In the genomic region with DNA sequence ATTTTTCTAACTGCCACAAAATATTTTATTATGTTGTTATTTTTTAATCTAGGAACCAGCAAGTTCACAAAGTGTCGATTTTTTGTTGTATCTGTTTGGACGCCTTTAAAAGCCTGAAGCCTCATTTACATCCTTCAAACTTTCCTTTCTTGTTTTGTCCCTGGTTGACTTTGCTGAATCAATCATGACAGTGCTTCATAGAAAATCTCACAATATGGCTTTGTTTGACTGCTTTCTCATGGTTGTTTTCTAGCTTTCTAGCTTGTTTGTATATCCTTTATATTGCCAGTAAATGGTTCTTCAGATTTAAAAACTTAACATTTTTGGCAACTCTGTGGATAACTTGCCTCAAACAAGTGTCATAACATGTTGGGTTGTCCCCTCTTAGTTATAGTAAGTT, we compare ENCODE assay signal across 25 cellular contexts.
"Had no signal": no experiment of that assay in that cellular context is flagged by ENCODE, and none has a peak within 500 bp of the region (broad histone marks: within the 10 kb centered on the region; RNA-seq: fewer than 3 reads in every experiment).

No MANE protein-coding gene starts in this region.

- H3K9me3 Mint-ChIP-seq: nephron progenitor cell had no signal

- FAIRE-seq: endothelial cell of umbilical vein, kidney, pancreas, small intestine had no signal

- H3K27ac ChIP-seq: colonic mucosa, esophagus squamous epithelium, gastrocnemius medialis, left lung, neutrophil, pancreas, right lobe of liver, suprapubic skin, vagina had no signal

- H3K4me3 ChIP-seq: colonic mucosa, esophagus squamous epithelium, gastrocnemius medialis, left lung, pancreas, right lobe of liver, suprapubic skin, vagina had no signal

- H3K36me3 Mint-ChIP-seq: naive thymus-derived CD8-positive, alpha-beta T cell; stimulated activated naive B cell treated with anti-CD40 and anti-IgM and Interleukin-4, amounts not matched to agents 10 μg/mL and 1 μg/mL and 100 μg/mL, for 72 hours had no signal

- DNase-seq: colonic mucosa; effector memory CD4-positive, alpha-beta T cell; erythroblast; esophagus squamous epithelium; gastrocnemius medialis; kidney; left lung; mesendoderm; naive thymus-derived CD8-positive, alpha-beta T cell; nephron progenitor cell; pancreas; right lobe of liver; small intestine; stimulated activated CD4-positive, alpha-beta T cell treated with anti-CD3 and anti-CD28 coated beads, Interleukin-15, amount 100 ng/mL, for 24 hours; stimulated activated CD4-positive, alpha-beta T cell treated with anti-CD3 and anti-CD28 coated beads, Interleukin-2, amount 100 ng/mL, for 48 hours; stimulated activated naive B cell treated with anti-CD40 and anti-IgM and Interleukin-4, amounts not matched to agents 10 μg/mL and 1 μg/mL and 100 μg/mL, for 72 hours; trophoblast cell had no signal

- H3K27me3 Mint-ChIP-seq: central memory CD8-positive, alpha-beta T cell; dendritic cell treated with granulocyte-macrophage colony-stimulating factor and Interleukin-4, amounts not matched to agents 40 ng/mL and 50 ng/mL, for 4 days; naive thymus-derived CD8-positive, alpha-beta T cell; progenitor cell of endocrine pancreas; stimulated activated naive B cell treated with anti-CD40 and anti-IgM and Interleukin-4, amounts not matched to agents 10 μg/mL and 1 μg/mL and 100 μg/mL, for 72 hours; stimulated activated naive CD8-positive, alpha-beta T cell treated with anti-CD3 and anti-CD28 coated beads, Interleukin-15, Interleukin-2, amounts not matched to agents 100 ng/mL and 50 ng/mL, for 24 hours had no signal

- H3K27me3 ChIP-seq: colonic mucosa, esophagus squamous epithelium, gastrocnemius medialis, left lung, neutrophil, pancreas, right lobe of liver, suprapubic skin, vagina had no signal

- H3K4me1 Mint-ChIP-seq: central memory CD8-positive, alpha-beta T cell; naive thymus-derived CD8-positive, alpha-beta T cell; stimulated activated naive B cell treated with anti-CD40 and anti-IgM and Interleukin-4, amounts not matched to agents 10 μg/mL and 1 μg/mL and 100 μg/mL, for 72 hours had no signal

- H3K36me3 ChIP-seq: colonic mucosa, esophagus squamous epithelium, gastrocnemius medialis, left lung, neutrophil, pancreas, right lobe of liver, suprapubic skin, vagina had no signal

- H3K4me1 ChIP-seq: colonic mucosa, esophagus squamous epithelium, gastrocnemius medialis, left lung, pancreas, right lobe of liver, suprapubic skin, vagina had no signal

- H3K4me3 Mint-ChIP-seq: central memory CD8-positive, alpha-beta T cell; dendritic cell treated with granulocyte-macrophage colony-stimulating factor and Interleukin-4, amounts not matched to agents 40 ng/mL and 50 ng/mL, for 4 days; naive thymus-derived CD8-positive, alpha-beta T cell; nephron progenitor cell; stimulated activated naive B cell treated with anti-CD40 and anti-IgM and Interleukin-4, amounts not matched to agents 10 μg/mL and 1 μg/mL and 100 μg/mL, for 72 hours; stimulated activated naive CD8-positive, alpha-beta T cell treated with anti-CD3 and anti-CD28 coated beads, Interleukin-15, Interleukin-2, amounts not matched to agents 100 ng/mL and 50 ng/mL, for 24 hours had no signal

- ATAC-seq: gastrocnemius medialis; left lung; naive thymus-derived CD8-positive, alpha-beta T cell; pancreas; right lobe of liver; stimulated activated naive B cell treated with anti-CD40 and anti-IgM and Interleukin-4, amounts not matched to agents 10 μg/mL and 1 μg/mL and 100 μg/mL, for 72 hours had no signal

- H3K9me3 ChIP-seq: colonic mucosa, esophagus squamous epithelium, gastrocnemius medialis, left lung, neutrophil, pancreas, right lobe of liver, suprapubic skin, vagina had no signal

- H3K27ac Mint-ChIP-seq: dendritic cell treated with granulocyte-macrophage colony-stimulating factor and Interleukin-4, amounts not matched to agents 40 ng/mL and 50 ng/mL, for 4 days; naive thymus-derived CD8-positive, alpha-beta T cell; nephron progenitor cell; progenitor cell of endocrine pancreas; stimulated activated naive B cell treated with anti-CD40 and anti-IgM and Interleukin-4, amounts not matched to agents 10 μg/mL and 1 μg/mL and 100 μg/mL, for 72 hours; stimulated activated naive CD8-positive, alpha-beta T cell treated with anti-CD3 and anti-CD28 coated beads, Interleukin-15, Interleukin-2, amounts not matched to agents 100 ng/mL and 50 ng/mL, for 24 hours had no signal
